Comparison of ENCODE assay signal across 17 cellular contexts in the genomic region with DNA sequence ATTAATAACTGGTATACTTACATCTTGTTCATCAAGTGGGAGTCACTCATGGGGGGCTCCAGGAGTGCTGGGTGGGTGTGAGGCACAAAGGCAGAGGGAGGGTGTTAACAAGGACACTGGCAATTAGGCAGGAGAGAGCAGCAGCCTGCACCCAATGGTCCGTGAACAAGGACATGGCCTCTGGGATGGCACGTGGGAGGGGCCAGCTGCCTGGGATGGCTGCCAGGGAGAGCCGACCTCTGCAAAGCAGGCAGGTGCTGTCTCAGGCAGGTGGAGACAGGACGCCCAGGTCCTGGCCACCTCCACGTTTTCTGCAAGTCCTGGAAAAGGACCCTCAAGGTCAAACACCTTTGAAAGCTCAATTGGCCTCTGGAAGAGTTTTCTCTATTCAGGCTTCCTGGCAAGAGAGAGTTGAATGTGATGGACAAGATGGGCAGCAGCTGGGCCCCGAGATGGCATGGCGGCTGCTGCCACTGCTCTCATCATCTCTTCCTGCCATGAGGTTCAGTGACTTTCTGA.
DNase-seq lines count a peak whose midpoint lies in the region; ATAC-seq, FAIRE-seq and TF ChIP-seq lines count a peak whose summit lies in the region.
"Had no signal": no experiment of that assay in that cellular context is flagged by ENCODE, and none has a peak within 500 bp of the region (broad histone marks: within the 10 kb centered on the region; RNA-seq: fewer than 3 reads in every experiment).

No MANE protein-coding gene starts in this region.

- intact Hi-C loops in vagina (cut with DNase I), result no loop called here

- no peak for FAIRE-seq in small intestine (lab: Jason Lieb, UNC)

- no peak overlapping the region for H3K27ac ChIP-seq in small intestine (ENCODE audit: low read depth in 1 of 2, low read length in 1 of 2)
- no peak overlapping the region for H3K27ac ChIP-seq in vagina
- H3K27ac ChIP-seq: KMS-11, suprapubic skin, VCaP had no signal

- TF ChIP-seq POLR2A in vagina (IDR thresholded peaks at IDR 0.05), result no peak

- no peak for TF ChIP-seq CTCF in vagina (IDR thresholded peaks at IDR 0.05)

- no peaks in the 10 kb centered on the region for H3K9me3 ChIP-seq in small intestine (ENCODE audit: control insufficient read depth, low read depth)
- H3K9me3 ChIP-seq in vagina, result no peaks in the 10 kb centered on the region
- H3K9me3 ChIP-seq: suprapubic skin had no signal

- ATAC-seq in GM18517 (IDR thresholded peaks at IDR 0.05; ENCODE audit: unreplicated experiment) (no peak), GM18511 (IDR thresholded peaks at IDR 0.05; ENCODE audit: unreplicated experiment) (no peak)
- ATAC-seq: activated naive CD4-positive, alpha-beta T cell treated with anti-CD3 and anti-CD28 coated beads, Interleukin-2, amount 50 U/mL, for 72 hours had no signal

- H3K27me3 ChIP-seq in small intestine (ENCODE audit: control insufficient read depth in 2 of 2, insufficient read depth in 2 of 2, low read length in 2 of 2) (no peaks in the 10 kb centered on the region), vagina (no peaks in the 10 kb centered on the region)

- 31 to 60% (median 43%) methylated on average over 7 of the region's 7 CpGs for WGBS in small intestine, 3 donors

- peak; percentile 95 for DNase-seq in NCI-H1092 treated with DMSO at 0.1 percent for 48 hours (lab: John Stamatoyannopoulos, UW)
- DNase-seq in NCI-H2107 treated with DMSO at 0.1 percent for 48 hours (lab: John Stamatoyannopoulos, UW; ENCODE audit: unreplicated experiment), result peak; percentile 50
- DNase-seq in SHP77 treated with DMSO at 0.1 percent for 48 hours (lab: John Stamatoyannopoulos, UW), result peak; percentile 66
- DNase-seq in small intestine, result peak; percentile 31
- no peak for DNase-seq in vagina (ENCODE audit: extremely low spot score in 2 of 2)
- DNase-seq: activated CD4-positive, alpha-beta T cell treated with anti-CD3 and anti-CD28 coated beads, Interleukin-2, amount 50 U/mL, for 48 hours; activated T-cell treated with anti-CD3 and anti-CD28 coated beads, Interleukin-2, amount 50 U/mL, for 48 hours; AML-193; erythroblast; naive B cell; stimulated activated CD4-positive, alpha-beta T cell treated with anti-CD3 and anti-CD28 coated beads, Interleukin-4, amount 100 ng/mL, for 1 hour had no signal

- H3K36me3 ChIP-seq in small intestine (ENCODE audit: control insufficient read depth in 2 of 2, insufficient read depth in 2 of 2, low read length in 2 of 2), result no peaks in the 10 kb centered on the region
- H3K36me3 ChIP-seq in vagina, result no peaks in the 10 kb centered on the region
- H3K36me3 ChIP-seq: suprapubic skin had no signal

- H3K4me3 ChIP-seq in small intestine (ENCODE audit: low read depth in 1 of 2, low read length in 2 of 2), result no peak overlapping the region
- no peak overlapping the region for H3K4me3 ChIP-seq in vagina
- H3K4me3 ChIP-seq: suprapubic skin had no signal

- H3K4me1 ChIP-seq in small intestine (ENCODE audit: control insufficient read depth in 2 of 2, insufficient read depth in 1 of 2, low read depth in 1 of 2, low read length in 1 of 2) (no peaks in the 10 kb centered on the region), vagina (no peaks in the 10 kb centered on the region)
- H3K4me1 ChIP-seq: suprapubic skin had no signal

Comparison
In these comparisons a context has a peak if more than half of its experiments do, and no peak if none do; other contexts are left out.
1. DNase-seq: peak in NCI-H1092 treated with DMSO at 0.1 percent for 48 hours (single experiment), NCI-H2107 treated with DMSO at 0.1 percent for 48 hours (single experiment), SHP77 treated with DMSO at 0.1 percent for 48 hours (single experiment) and small intestine (single experiment); none in vagina (0 of 2).